Comparison of ENCODE assay signal across 20 cellular contexts in the genomic region with DNA sequence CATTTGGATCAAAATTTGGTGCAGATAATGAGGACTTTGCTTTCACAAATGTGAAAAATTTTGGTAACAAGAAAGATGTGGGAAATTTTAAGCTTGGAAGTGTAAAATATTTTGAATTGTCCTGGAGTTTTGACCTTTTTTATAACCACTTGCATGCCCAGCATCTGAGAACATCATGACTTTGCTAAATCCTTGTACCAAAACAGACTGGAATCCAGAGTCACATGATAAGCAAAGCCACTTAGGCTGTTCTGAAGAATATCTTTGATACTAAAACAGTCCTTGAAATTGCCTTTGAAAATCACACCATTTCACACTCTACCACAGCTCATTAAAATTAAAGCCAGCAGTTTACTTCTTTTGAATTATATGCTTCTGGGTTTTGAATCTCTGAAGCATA. TPM values are rescaled to one million over a fixed set of nuclear protein-coding genes. Genes with fewer than 3 reads are reported as not detected.
DNase-seq lines count a peak whose midpoint lies in the region; ATAC-seq and TF ChIP-seq lines count a peak whose summit lies in the region.
"Had no signal": no experiment of that assay in that cellular context is flagged by ENCODE, and none has a peak within 500 bp of the region (broad histone marks: within the 10 kb centered on the region; RNA-seq: fewer than 3 reads in every experiment).

No MANE protein-coding gene starts in this region.

- no peaks in the 10 kb centered on the region for H3K79me2 ChIP-seq in fibroblast of lung (ENCODE audit: control insufficient read depth, insufficient read depth, low read length)

- H4K20me1 ChIP-seq in fibroblast of lung (ENCODE audit: control insufficient read depth, extremely low read depth, insufficient read depth, low read length): no peaks in the 10 kb centered on the region

- no peaks in the 10 kb centered on the region for H3K9me3 ChIP-seq in fibroblast of lung (ENCODE audit: control insufficient read depth, insufficient read depth, low read depth, low read length)
- H3K9me3 ChIP-seq: colonic mucosa had no signal

- no peak overlapping the region for H3K4me2 ChIP-seq in fibroblast of lung (ENCODE audit: extremely low read depth, insufficient read depth, low read length)

- H3K4me1 ChIP-seq in fibroblast of lung (ENCODE audit: control insufficient read depth, extremely low read depth, insufficient read depth, low read length): peaks cover 2% of the 10 kb centered on the region
- H3K4me1 ChIP-seq: colonic mucosa had no signal

- H3K9me3 Mint-ChIP-seq in natural killer cell: no peaks in the 10 kb centered on the region
- no peaks in the 10 kb centered on the region for H3K9me3 Mint-ChIP-seq in natural killer cell treated with Interleukin-12 subunit alpha and Interleukin-12 subunit beta and Interleukin-15 and Interleukin-18, amount 100 ng/mL, for 72 hours
- H3K9me3 Mint-ChIP-seq in activated T-helper 1 cell treated with anti-CD3 and anti-CD28 coated beads, Interleukin-12 subunit alpha, Interleukin-12 subunit beta, Interleukin-2, Interleukin-4 antibody, amounts not matched to agents 30 ng/mL and 10 ng/mL and 1 ng/mL, durations not matched to agents 14 hours and 24 hours and 36 hours: no peaks in the 10 kb centered on the region
- H3K9me3 Mint-ChIP-seq: activated CD4-positive, alpha-beta T cell treated with anti-CD3 and anti-CD28 coated beads, Interleukin-2, amount 10 ng/mL, durations not matched to agents 7 days and 5 days; activated naive CD8-positive, alpha-beta T cell treated with anti-CD3 and anti-CD28 coated beads for 36 hours; activated T-cell treated with anti-CD3 and anti-CD28 coated beads, Interleukin-2, amount 50 U/mL, for 4 hours; CD8-positive, alpha-beta memory T cell had no signal

- H3K27me3 Mint-ChIP-seq in natural killer cell (ENCODE audit: low read depth in 2 of 2): no peaks in the 10 kb centered on the region
- no peaks in the 10 kb centered on the region for H3K27me3 Mint-ChIP-seq in natural killer cell treated with Interleukin-12 subunit alpha and Interleukin-12 subunit beta and Interleukin-15 and Interleukin-18, amount 100 ng/mL, for 72 hours
- H3K27me3 Mint-ChIP-seq in activated T-helper 1 cell treated with anti-CD3 and anti-CD28 coated beads, Interleukin-12 subunit alpha, Interleukin-12 subunit beta, Interleukin-2, Interleukin-4 antibody, amounts not matched to agents 30 ng/mL and 10 ng/mL and 1 ng/mL, durations not matched to agents 14 hours and 24 hours and 36 hours (ENCODE audit: insufficient read depth): no peaks in the 10 kb centered on the region
- H3K27me3 Mint-ChIP-seq: activated CD4-positive, alpha-beta T cell treated with anti-CD3 and anti-CD28 coated beads, Interleukin-2, amount 10 ng/mL, durations not matched to agents 7 days and 5 days; activated naive CD8-positive, alpha-beta T cell treated with anti-CD3 and anti-CD28 coated beads for 36 hours had no signal

- peaks cover 33 to 38% of the 10 kb centered on the region in 2 donors for H3K4me1 Mint-ChIP-seq in natural killer cell
- peaks cover 21 to 23% of the 10 kb centered on the region in 2 donors for H3K4me1 Mint-ChIP-seq in natural killer cell treated with Interleukin-12 subunit alpha and Interleukin-12 subunit beta and Interleukin-15 and Interleukin-18, amount 100 ng/mL, for 72 hours (ENCODE audit: low read depth in 2 of 2)
- H3K4me1 Mint-ChIP-seq in activated T-helper 1 cell treated with anti-CD3 and anti-CD28 coated beads, Interleukin-12 subunit alpha, Interleukin-12 subunit beta, Interleukin-2, Interleukin-4 antibody, amounts not matched to agents 30 ng/mL and 10 ng/mL and 1 ng/mL, durations not matched to agents 14 hours and 24 hours and 36 hours (ENCODE audit: low read depth): peaks cover 30% of the 10 kb centered on the region

- no peak overlapping the region for H2AFZ ChIP-seq in fibroblast of lung (ENCODE audit: low read length)

- no peak for DNase-seq in natural killer cell
- DNase-seq in natural killer cell treated with Interleukin-12 subunit alpha and Interleukin-12 subunit beta and Interleukin-15 and Interleukin-18, amount 100 ng/mL, for 72 hours (ENCODE audit: low spot score): no peak
- DNase-seq in fibroblast of lung (ENCODE audit: low read depth in 2 of 2): peak; percentile 7 to 11
- DNase-seq in renal cortical epithelial cell (ENCODE audit: low read depth): peak; percentile 62
- DNase-seq in NCI-H1436 treated with DMSO at 0.1 percent for 48 hours (lab: John Stamatoyannopoulos, UW): no peak
- DNase-seq in effector CD4-positive, alpha-beta T cell: no peak
- no peak for DNase-seq in activated T-helper 1 cell treated with anti-CD3 and anti-CD28 coated beads, Interleukin-12 subunit alpha, Interleukin-12 subunit beta, Interleukin-2, Interleukin-4 antibody, amounts not matched to agents 30 ng/mL and 10 ng/mL and 1 ng/mL, durations not matched to agents 14 hours and 24 hours and 36 hours (ENCODE audit: low spot score)
- DNase-seq: activated CD4-positive, alpha-beta T cell treated with anti-CD3 and anti-CD28 coated beads, Interleukin-2, amount 10 ng/mL, durations not matched to agents 7 days and 5 days; activated naive CD8-positive, alpha-beta T cell treated with anti-CD3 and anti-CD28 coated beads for 36 hours; activated T-cell treated with anti-CD3 and anti-CD28 coated beads, Interleukin-2, amount 50 U/mL, for 4 hours; CD8-positive, alpha-beta memory T cell; colonic mucosa; IMR-90; NCI-H1048; NCI-H2171; SIG-M5; stimulated activated naive CD4-positive, alpha-beta T cell had no signal

- H3K36me3 ChIP-seq in fibroblast of lung (ENCODE audit: control insufficient read depth, insufficient read depth, low read length): no peaks in the 10 kb centered on the region
- H3K36me3 ChIP-seq: colonic mucosa had no signal

- no peaks in the 10 kb centered on the region for H3K27me3 ChIP-seq in fibroblast of lung (ENCODE audit: control insufficient read depth, insufficient read depth, low read length)
- H3K27me3 ChIP-seq: colonic mucosa had no signal

- no peak overlapping the region for H3K9ac ChIP-seq in fibroblast of lung (ENCODE audit: insufficient read depth, low read length)

- H3K36me3 Mint-ChIP-seq in natural killer cell: no peaks in the 10 kb centered on the region
- H3K36me3 Mint-ChIP-seq in natural killer cell treated with Interleukin-12 subunit alpha and Interleukin-12 subunit beta and Interleukin-15 and Interleukin-18, amount 100 ng/mL, for 72 hours: no peaks in the 10 kb centered on the region
- H3K36me3 Mint-ChIP-seq in activated T-helper 1 cell treated with anti-CD3 and anti-CD28 coated beads, Interleukin-12 subunit alpha, Interleukin-12 subunit beta, Interleukin-2, Interleukin-4 antibody, amounts not matched to agents 30 ng/mL and 10 ng/mL and 1 ng/mL, durations not matched to agents 14 hours and 24 hours and 36 hours (ENCODE audit: low read depth): peaks cover 3% of the 10 kb centered on the region

- no peak for ATAC-seq in natural killer cell
- ATAC-seq in natural killer cell treated with Interleukin-12 subunit alpha and Interleukin-12 subunit beta and Interleukin-15 and Interleukin-18, amount 100 ng/mL, for 72 hours: no peak
- no peak for ATAC-seq in HG02798 (IDR thresholded peaks at IDR 0.05; ENCODE audit: poor library complexity, unreplicated experiment)
- ATAC-seq: activated T-cell treated with anti-CD3 and anti-CD28 coated beads, Interleukin-2, amount 50 U/mL, for 4 hours; HCT116 had no signal

- peak overlapping the region; percentile 2 to 31 for H3K27ac Mint-ChIP-seq in natural killer cell
- peak overlapping the region in 1 of 2 donors; percentile 27 for H3K27ac Mint-ChIP-seq in natural killer cell treated with Interleukin-12 subunit alpha and Interleukin-12 subunit beta and Interleukin-15 and Interleukin-18, amount 100 ng/mL, for 72 hours
- H3K27ac Mint-ChIP-seq in activated T-helper 1 cell treated with anti-CD3 and anti-CD28 coated beads, Interleukin-12 subunit alpha, Interleukin-12 subunit beta, Interleukin-2, Interleukin-4 antibody, amounts not matched to agents 30 ng/mL and 10 ng/mL and 1 ng/mL, durations not matched to agents 14 hours and 24 hours and 36 hours: no peak overlapping the region
- H3K27ac Mint-ChIP-seq: activated CD4-positive, alpha-beta T cell treated with anti-CD3 and anti-CD28 coated beads, Interleukin-2, amount 10 ng/mL, durations not matched to agents 7 days and 5 days; activated naive CD8-positive, alpha-beta T cell treated with anti-CD3 and anti-CD28 coated beads for 36 hours had no signal

- no peak overlapping the region for H3K27ac ChIP-seq in fibroblast of lung (ENCODE audit: insufficient read depth, low read length)
- H3K27ac ChIP-seq: colonic mucosa had no signal

- H3K4me3 Mint-ChIP-seq in natural killer cell: no peak overlapping the region
- no peak overlapping the region for H3K4me3 Mint-ChIP-seq in natural killer cell treated with Interleukin-12 subunit alpha and Interleukin-12 subunit beta and Interleukin-15 and Interleukin-18, amount 100 ng/mL, for 72 hours
- H3K4me3 Mint-ChIP-seq in activated T-helper 1 cell treated with anti-CD3 and anti-CD28 coated beads, Interleukin-12 subunit alpha, Interleukin-12 subunit beta, Interleukin-2, Interleukin-4 antibody, amounts not matched to agents 30 ng/mL and 10 ng/mL and 1 ng/mL, durations not matched to agents 14 hours and 24 hours and 36 hours: no peak overlapping the region
- H3K4me3 Mint-ChIP-seq: activated CD4-positive, alpha-beta T cell treated with anti-CD3 and anti-CD28 coated beads, Interleukin-2, amount 10 ng/mL, durations not matched to agents 7 days and 5 days; activated naive CD8-positive, alpha-beta T cell treated with anti-CD3 and anti-CD28 coated beads for 36 hours; activated T-cell treated with anti-CD3 and anti-CD28 coated beads, Interleukin-2, amount 50 U/mL, for 4 hours had no signal

- TF ChIP-seq CTCF in natural killer cell (IDR thresholded peaks at IDR 0.05) (no peak), fibroblast of lung (conservative IDR thresholded peaks at IDR 0.05 in 1 of 2, IDR thresholded peaks at IDR 0.05 in 1 of 2; ENCODE audit: low read depth in 1 of 2, low read length in 2 of 2) (no peak)

- intact Hi-C loops in natural killer cell (cut with micrococcal nuclease): loop anchor here (10.0 kb wide), 2 partner anchors 1008 to 1062 kb away; partner anchors contain the start of gene KLHL8
- intact Hi-C loops in activated T-helper 1 cell treated with anti-CD3 and anti-CD28 coated beads, Interleukin-12 subunit alpha, Interleukin-12 subunit beta, Interleukin-2, Interleukin-4 antibody, amounts not matched to agents 30 ng/mL and 10 ng/mL and 1 ng/mL, durations not matched to agents 14 hours and 24 hours and 36 hours (cut with micrococcal nuclease): loop anchor here (10.0 kb wide), 2 partner anchors 1282 to 1742 kb away; no protein-coding TSS in a partner anchor

- no peak overlapping the region for H3K4me3 ChIP-seq in fibroblast of lung (replicated peaks in 1 of 4; ENCODE audit: control extremely low read depth in 1 of 4, insufficient read depth in 1 of 4, low read depth in 3 of 4, low read length in 4 of 4)
- H3K4me3 ChIP-seq: colonic mucosa, lung had no signal

RNA-seq across cellular contexts. Expression of gene PPM1K, which starts 2.5 kb away (rescaled TPM):
- total RNA-seq in natural killer cell: 10 to 100 TPM; 68.0 to 76.8 (median 74.3) TPM
- total RNA-seq in natural killer cell treated with Interleukin-12 subunit alpha and Interleukin-12 subunit beta and Interleukin-15 and Interleukin-18, amount 100 ng/mL, for 72 hours: 10 to 100 TPM; 67.1 to 83.9 TPM
- total RNA-seq in fibroblast of lung: 10.0 and 18.0 TPM in 2 replicates
- polyA plus RNA-seq in fibroblast of lung: 8.1 and 14.4 TPM in 2 replicates
- 4.1 and 6.5 TPM in 2 replicates for polyA plus RNA-seq in fibroblast of lung (2012)
- polyA minus RNA-seq in fibroblast of lung (ENCODE audit: low replicate concordance): 10.7 and 35.0 TPM in 2 replicates
- total RNA-seq in renal cortical epithelial cell: 12.4 and 17.2 TPM in 2 replicates
- total RNA-seq in activated T-helper 1 cell treated with anti-CD3 and anti-CD28 coated beads, Interleukin-12 subunit alpha, Interleukin-12 subunit beta, Interleukin-2, Interleukin-4 antibody, amounts not matched to agents 30 ng/mL and 10 ng/mL and 1 ng/mL, durations not matched to agents 14 hours and 24 hours and 36 hours: 37.3 and 39.5 TPM in 2 replicates

Comparison
In these comparisons a context has a peak if more than half of its experiments do, and no peak if none do; other contexts are left out.
1. DNase-seq: peak in fibroblast of lung (2 of 2) and renal cortical epithelial cell (single experiment); none in natural killer cell (single experiment), natural killer cell treated with Interleukin-12 subunit alpha and Interleukin-12 subunit beta and Interleukin-15 and Interleukin-18, amount 100 ng/mL, for 72 hours (single experiment), NCI-H1436 treated with DMSO at 0.1 percent for 48 hours (single experiment), effector CD4-positive, alpha-beta T cell (single experiment) and activated T-helper 1 cell treated with anti-CD3 and anti-CD28 coated beads, Interleukin-12 subunit alpha, Interleukin-12 subunit beta, Interleukin-2, Interleukin-4 antibody, amounts not matched to agents 30 ng/mL and 10 ng/mL and 1 ng/mL, durations not matched to agents 14 hours and 24 hours and 36 hours (single experiment).